Comparison of ENCODE assay signal across 31 cellular contexts in genomic region chr16:22333457-22333994, GRCh38. TPM values are rescaled to one million over a fixed set of nuclear protein-coding genes. Genes with fewer than 3 reads are reported as not detected.
DNase-seq lines count a peak whose midpoint lies in the region; ATAC-seq and TF ChIP-seq lines count a peak whose summit lies in the region.
"Had no signal": no experiment of that assay in that cellular context is flagged by ENCODE, and none has a peak within 500 bp of the region (broad histone marks: within the 10 kb centered on the region; RNA-seq: fewer than 3 reads in every experiment).

No MANE protein-coding gene starts in this region.

- no peak overlapping the region for H2BK120ac ChIP-seq in mesendoderm (ENCODE audit: low read depth, low read length)

- no peak overlapping the region for H3K4me3 Mint-ChIP-seq in naive thymus-derived CD8-positive, alpha-beta T cell
- H3K4me3 Mint-ChIP-seq: activated naive CD4-positive, alpha-beta T cell treated with anti-CD3 and anti-CD28 coated beads for 36 hours; activated T-helper 1 cell treated with anti-CD3 and anti-CD28 coated beads, Interleukin-12 subunit alpha, Interleukin-12 subunit beta, Interleukin-2, Interleukin-4 antibody, amounts not matched to agents 30 ng/mL and 10 ng/mL and 1 ng/mL, durations not matched to agents 14 hours and 24 hours and 36 hours; brain; natural killer cell treated with Interleukin-12 subunit alpha and Interleukin-12 subunit beta and Interleukin-15 and Interleukin-18, amount 100 ng/mL, for 72 hours had no signal

- no peak for DNase-seq in heart left ventricle
- no peak for DNase-seq in right atrium auricular region (ENCODE audit: low spot score)
- DNase-seq in left ventricle myocardium superior, result no peak
- DNase-seq in naive thymus-derived CD8-positive, alpha-beta T cell, result no peak
- DNase-seq in mesendoderm, result no peak
- DNase-seq in NCI-H1930 (lab: John Stamatoyannopoulos, UW), result no peak
- DNase-seq in foreskin keratinocyte, result no peak
- no peak for DNase-seq in T1000 (lab: John Stamatoyannopoulos, UW)
- DNase-seq: activated CD4-positive, alpha-beta T cell treated with anti-CD3 and anti-CD28 coated beads, Interleukin-2, amount 50 U/mL, for 4 hours; activated CD8-positive, alpha-beta memory T cell treated with anti-CD3 and anti-CD28 coated beads, Interleukin-2, amount 50 U/mL, for 48 hours; activated naive CD4-positive, alpha-beta T cell treated with anti-CD3 and anti-CD28 coated beads for 36 hours; DMS79 treated with DMSO at 0.1 percent for 48 hours; GF-D8; GM23248; hypothalamus; Karpas-422; midbrain; NCI-H1417; NCI-H2029 treated with DMSO at 0.1 percent for 48 hours; NCI-H524 treated with DMSO at 0.1 percent for 48 hours; occipital lobe; SK-N-SH; spleen; stimulated activated CD4-positive, alpha-beta T cell treated with anti-CD3 and anti-CD28 coated beads, Interleukin-2, amount 100 ng/mL, for 24 hours; T-helper 2 cell; thyroid gland had no signal

- H3K79me2 ChIP-seq in mesendoderm (ENCODE audit: control insufficient read depth, insufficient read depth, low read length), result no peaks in the 10 kb centered on the region

- H3K27ac ChIP-seq in heart left ventricle (peak overlapping the region in 1 of 12 donors; percentile 64), right atrium auricular region (no peak overlapping the region), mesendoderm (ENCODE audit: low read depth, low read length) (no peak overlapping the region), foreskin keratinocyte (no peak overlapping the region)
- H3K27ac ChIP-seq: GM23248, thyroid gland, vagina had no signal

- POLR2A ChIA-PET in naive thymus-derived CD8-positive, alpha-beta T cell (lab: Charles Lee), result interaction anchor here (0.7 to 1.2 kb wide), 2 partner anchors 14 to 39 kb away, joined by 3 to 4 read pairs; no protein-coding TSS in a partner anchor

- no peaks in the 10 kb centered on the region for H3K27me3 Mint-ChIP-seq in naive thymus-derived CD8-positive, alpha-beta T cell
- H3K27me3 Mint-ChIP-seq: brain; natural killer cell treated with Interleukin-12 subunit alpha and Interleukin-12 subunit beta and Interleukin-15 and Interleukin-18, amount 100 ng/mL, for 72 hours had no signal

- H4K8ac ChIP-seq in mesendoderm (ENCODE audit: low read depth, low read length), result no peak overlapping the region

- peak in 3 of 4 donors; percentile 32 to 80 (median 50) for ATAC-seq in heart left ventricle
- peak; percentile 67 for ATAC-seq in left ventricle myocardium superior
- ATAC-seq in naive thymus-derived CD8-positive, alpha-beta T cell, result no peak
- ATAC-seq in foreskin keratinocyte, result no peak
- ATAC-seq: activated CD4-positive, CD25-positive, alpha-beta regulatory T cell treated with anti-CD3 and anti-CD28 coated beads, Interleukin-2, amount 50 U/mL, for 24 hours; natural killer cell treated with Interleukin-12 subunit alpha and Interleukin-12 subunit beta and Interleukin-15 and Interleukin-18, amount 100 ng/mL, for 72 hours had no signal

- H4K5ac ChIP-seq in mesendoderm (ENCODE audit: low read length), result no peak overlapping the region

- peak overlapping the region in 9 of 10 donors; percentile 3 to 81 (median 25) for H3K27ac Mint-ChIP-seq in naive thymus-derived CD8-positive, alpha-beta T cell
- H3K27ac Mint-ChIP-seq: activated naive CD4-positive, alpha-beta T cell treated with anti-CD3 and anti-CD28 coated beads for 36 hours; activated T-helper 1 cell treated with anti-CD3 and anti-CD28 coated beads, Interleukin-12 subunit alpha, Interleukin-12 subunit beta, Interleukin-2, Interleukin-4 antibody, amounts not matched to agents 30 ng/mL and 10 ng/mL and 1 ng/mL, durations not matched to agents 14 hours and 24 hours and 36 hours; brain; natural killer cell treated with Interleukin-12 subunit alpha and Interleukin-12 subunit beta and Interleukin-15 and Interleukin-18, amount 100 ng/mL, for 72 hours had no signal

- H3K4ac ChIP-seq in mesendoderm (ENCODE audit: low read depth, low read length), result no peak overlapping the region

- TF ChIP-seq POLR2A in heart left ventricle (IDR thresholded peaks at IDR 0.05), result no peak

- 65 to 89% (median 85%) methylated on average over 6 of the region's 6 CpGs for WGBS in heart left ventricle, 4 donors
- WGBS in mesendoderm (ENCODE audit: extremely low coverage, insufficient coverage, low lambda C conversion rate), result no CpG with 5 or more reads among the region's 6 CpGs

- peaks cover 12 to 33% (median 24%) of the 10 kb centered on the region in 9 donors for H3K9me3 Mint-ChIP-seq in naive thymus-derived CD8-positive, alpha-beta T cell

- no peak overlapping the region for H3K56ac ChIP-seq in mesendoderm (ENCODE audit: low read length)

- H3K79me1 ChIP-seq in mesendoderm (ENCODE audit: low read length), result no peaks in the 10 kb centered on the region

- H3K36me3 ChIP-seq in heart left ventricle (peaks cover 7 to 82% (median 73%) of the 10 kb centered on the region in 9 donors), right atrium auricular region (peaks cover 61% of the 10 kb centered on the region), mesendoderm (ENCODE audit: control insufficient read depth, insufficient read depth, low read length) (peaks cover 7% of the 10 kb centered on the region)

- H2BK5ac ChIP-seq in mesendoderm (ENCODE audit: low read length), result no peak overlapping the region

- no peak overlapping the region for H3K23ac ChIP-seq in mesendoderm (ENCODE audit: low read length)

- H2BK15ac ChIP-seq in mesendoderm (replicated peaks; ENCODE audit: low read depth), result no peak overlapping the region

- H2AK5ac ChIP-seq in mesendoderm (ENCODE audit: low read length), result no peak overlapping the region

- H3K4me1 ChIP-seq in heart left ventricle, result peaks cover 0 to 11% (median 0%) of the 10 kb centered on the region in 12 donors
- no peaks in the 10 kb centered on the region for H3K4me1 ChIP-seq in right atrium auricular region
- no peaks in the 10 kb centered on the region for H3K4me1 ChIP-seq in mesendoderm (ENCODE audit: control insufficient read depth, low read depth, low read length)
- no peaks in the 10 kb centered on the region for H3K4me1 ChIP-seq in foreskin keratinocyte
- H3K4me1 ChIP-seq: thyroid gland, vagina had no signal

- no peak overlapping the region for H3K9ac ChIP-seq in mesendoderm (ENCODE audit: low read length)
- H3K9ac ChIP-seq: GM23248, SK-N-SH had no signal

- no peak overlapping the region for H3K4me2 ChIP-seq in mesendoderm (ENCODE audit: low read length)
- H3K4me2 ChIP-seq: SK-N-SH had no signal

- H3K27me3 ChIP-seq in heart left ventricle (no peaks in the 10 kb centered on the region), right atrium auricular region (no peaks in the 10 kb centered on the region), mesendoderm (ENCODE audit: insufficient read depth, low read length, poor library complexity) (no peaks in the 10 kb centered on the region), foreskin keratinocyte (no peaks in the 10 kb centered on the region)
- H3K27me3 ChIP-seq: spleen, thyroid gland, vagina had no signal

- H3K4me1 Mint-ChIP-seq in naive thymus-derived CD8-positive, alpha-beta T cell, result peaks cover 10 to 25% (median 18%) of the 10 kb centered on the region in 4 donors
- H3K4me1 Mint-ChIP-seq: brain had no signal

- peaks cover 39 to 91% (median 74%) of the 10 kb centered on the region in 3 donors for H3K36me3 Mint-ChIP-seq in naive thymus-derived CD8-positive, alpha-beta T cell

- intact Hi-C loops in heart left ventricle (cut with DNase I), result no loop called here
- intact Hi-C loops in left ventricle myocardium superior (cut with micrococcal nuclease), result no loop called here

- H3K4me3 ChIP-seq in heart left ventricle (no peak overlapping the region), right atrium auricular region (no peak overlapping the region), mesendoderm (ENCODE audit: low read length) (no peak overlapping the region)
- H3K4me3 ChIP-seq: GM23248, spleen, thyroid gland, vagina had no signal

- TF ChIP-seq CTCF in heart left ventricle (IDR thresholded peaks at IDR 0.05) (no peak), right atrium auricular region (IDR thresholded peaks at IDR 0.05) (no peak), foreskin keratinocyte (conservative IDR thresholded peaks at IDR 0.05) (no peak)

- H3K9me3 ChIP-seq in heart left ventricle, result peaks cover 0 to 25% (median 10%) of the 10 kb centered on the region in 12 donors
- peaks cover 5 to 21% of the 10 kb centered on the region in 2 donors for H3K9me3 ChIP-seq in right atrium auricular region
- H3K9me3 ChIP-seq: thyroid gland, vagina had no signal

- no peak overlapping the region for H3K18ac ChIP-seq in mesendoderm (ENCODE audit: low read length)

RNA-seq across cellular contexts. Expression of gene POLR3E, which starts 36.3 kb away (rescaled TPM):
- total RNA-seq in heart left ventricle, result 10 to 100 TPM; 27.7 to 72.6 (median 31.3) TPM
- polyA plus RNA-seq in heart left ventricle, result 10 to 100 TPM; 15.2 to 36.0 TPM
- 10 to 100 TPM; 30.3 to 31.1 TPM for total RNA-seq in right atrium auricular region
- total RNA-seq in left ventricle myocardium superior, result 41.8 TPM
- total RNA-seq in naive thymus-derived CD8-positive, alpha-beta T cell, result 100 to 1,000 TPM; 107 to 110 TPM
- 10 to 100 TPM; 11.1 to 13.9 (median 11.5) TPM for polyA plus RNA-seq in naive thymus-derived CD8-positive, alpha-beta T cell
- 52.1 TPM for polyA plus RNA-seq in mesendoderm (2013, experiment 1 of 2)
- polyA plus RNA-seq in mesendoderm (2013, experiment 2 of 2), result 52.4 TPM
- total RNA-seq in foreskin keratinocyte, result 47.0 and 47.4 TPM in 2 replicates
- polyA plus RNA-seq in foreskin keratinocyte, result 30.0 and 34.2 TPM in 2 replicates

RNA-seq across cellular contexts. Expression of gene CDR2, which starts 40.9 kb away (rescaled TPM):
- total RNA-seq in heart left ventricle, result 10 to 100 TPM in 1 of 9 donors, 1 to 10 TPM in 8; 4.7 to 12.4 (median 6.0) TPM
- 1 to 10 TPM; 3.7 to 8.4 TPM for polyA plus RNA-seq in heart left ventricle
- 10 to 100 TPM in 1 of 2 donors, 1 to 10 TPM in 1; 7.2 to 16.1 TPM for total RNA-seq in right atrium auricular region
- 5.3 TPM for total RNA-seq in left ventricle myocardium superior
- total RNA-seq in naive thymus-derived CD8-positive, alpha-beta T cell, result 10 to 100 TPM; 68.7 to 78.3 TPM
- 10 to 100 TPM; 46.8 to 91.0 (median 66.9) TPM for polyA plus RNA-seq in naive thymus-derived CD8-positive, alpha-beta T cell
- polyA plus RNA-seq in mesendoderm (2013, experiment 1 of 2), result 20.0 TPM
- 20.5 TPM for polyA plus RNA-seq in mesendoderm (2013, experiment 2 of 2)
- total RNA-seq in foreskin keratinocyte, result 28.5 and 32.6 TPM in 2 replicates
- 13.3 and 19.4 TPM in 2 replicates for polyA plus RNA-seq in foreskin keratinocyte

Comparison
In these comparisons a context has a peak if more than half of its experiments do, and no peak if none do; other contexts are left out.
1. ATAC-seq: peak in heart left ventricle (3 of 4) and left ventricle myocardium superior (single experiment); none in naive thymus-derived CD8-positive, alpha-beta T cell (0 of 2) and foreskin keratinocyte (single experiment).